8 cellular contexts compared by ENCODE assay signal in the genomic region with DNA sequence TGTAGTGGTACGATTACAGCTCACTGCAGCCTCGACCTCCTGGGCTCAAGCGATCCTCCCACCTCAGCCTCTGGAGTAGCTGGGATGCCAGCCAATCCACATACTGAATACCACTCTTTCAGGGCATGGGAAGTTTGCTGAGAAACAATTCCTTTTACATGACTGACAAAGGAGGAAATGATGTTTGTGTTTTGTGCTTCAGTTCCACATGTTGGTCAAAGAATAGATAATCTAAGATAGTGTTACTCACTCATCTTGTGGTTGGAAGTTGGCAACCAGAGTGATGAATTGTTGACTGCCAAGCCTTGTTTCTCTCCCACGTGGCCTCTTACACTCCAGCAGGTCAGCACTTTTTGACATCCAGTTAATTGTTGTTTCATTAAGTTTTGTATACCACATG. TPM values are rescaled to one million over a fixed set of nuclear protein-coding genes. Genes with fewer than 3 reads are reported as not detected.
A peak's percentile ranks its signal among the peaks of the same experiment; 100 is the strongest.
DNase-seq lines count a peak whose midpoint lies in the region; ATAC-seq and TF ChIP-seq lines count a peak whose summit lies in the region.
"Had no signal": no experiment of that assay in that cellular context is flagged by ENCODE, and none has a peak within 500 bp of the region (broad histone marks: within the 10 kb centered on the region; RNA-seq: fewer than 3 reads in every experiment).

No MANE protein-coding gene starts in this region.

- DNase-seq in GM13977 (ENCODE audit: low spot score) (peak; percentile 57), RPMI7951 (ENCODE audit: low read depth) (peak; percentile 91), glomerular visceral epithelial cell (ENCODE audit: extremely low spot score) (peak; percentile 66), stomach (no peak)
- DNase-seq: SJCRH30 had no signal

- H3K4me1 ChIP-seq in stomach = no peaks in the 10 kb centered on the region
- H3K4me1 ChIP-seq: prostate gland, SJCRH30 had no signal

- H3K27me3 ChIP-seq in stomach = peaks cover 0 to 3% (median 0%) of the 10 kb centered on the region in 3 donors
- H3K27me3 ChIP-seq: SJCRH30 had no signal

- intact Hi-C loops in stomach (cut with DNase I; ENCODE audit: low total_unique reads) = no loop called here

- WGBS in stomach, 5 donors = 58 to 72% (median 68%) methylated on average over 4 of the region's 4 CpGs

- ATAC-seq in GM19328 (IDR thresholded peaks at IDR 0.05; ENCODE audit: unreplicated experiment) (no peak), HG03139 (IDR thresholded peaks at IDR 0.05; ENCODE audit: unreplicated experiment) (no peak)

- no peak for TF ChIP-seq EP300 in stomach (IDR thresholded peaks at IDR 0.05)

- H3K36me3 ChIP-seq in stomach = no peaks in the 10 kb centered on the region
- H3K36me3 ChIP-seq: prostate gland, SJCRH30 had no signal

- TF ChIP-seq CTCF in GM13977 (IDR thresholded peaks at IDR 0.05; ENCODE audit: extremely low read depth, insufficient read depth, missing control alignments) (peak; percentile 1), stomach (IDR thresholded peaks at IDR 0.05) (no peak)

- no peak overlapping the region for H3K27ac ChIP-seq in stomach
- H3K27ac ChIP-seq: prostate gland, SJCRH30 had no signal

- H3K4me3 ChIP-seq in stomach = no peak overlapping the region
- H3K4me3 ChIP-seq: prostate gland, SJCRH30 had no signal

- no peak for TF ChIP-seq POLR2A in stomach (IDR thresholded peaks at IDR 0.05)

- H3K9me3 ChIP-seq in stomach = no peaks in the 10 kb centered on the region
- H3K9me3 ChIP-seq: prostate gland, SJCRH30 had no signal

- in situ Hi-C loops in GM13977 (cut with MboI; ENCODE audit: low pct_unique_long_range_greater_than_20kb, low sequenced_read_pairs, unreplicated experiment) = no loop called here

RNA-seq across cellular contexts. Expression of a gene that starts 7.6 kb away (rescaled TPM):
- total RNA-seq in RPMI7951 (2014; rRNA removed; shearing (Covaris generic)) = not detected in 2 replicates
- total RNA-seq in stomach = not detected
- not detected for polyA plus RNA-seq in stomach
- total RNA-seq: prostate gland, SJCRH30 had no signal

RNA-seq across cellular contexts. Expression of a gene that starts 16.7 kb away (rescaled TPM):
- total RNA-seq in RPMI7951 (2014; rRNA removed; shearing (Covaris generic)) = not detected in 2 replicates
- total RNA-seq in stomach = not detected
- not detected for polyA plus RNA-seq in stomach
- total RNA-seq: prostate gland, SJCRH30 had no signal

RNA-seq across cellular contexts. Expression of a gene that starts 26.3 kb away (rescaled TPM):
- not detected in 2 replicates for total RNA-seq in RPMI7951 (2014; rRNA removed; shearing (Covaris generic))
- not detected for total RNA-seq in stomach
- polyA plus RNA-seq in stomach = not detected
- total RNA-seq: SJCRH30 had no signal

RNA-seq across cellular contexts. Expression of a gene that starts 35.4 kb away (rescaled TPM):
- total RNA-seq in RPMI7951 (2014; rRNA removed; shearing (Covaris generic)) = not detected in 2 replicates
- not detected for total RNA-seq in stomach
- polyA plus RNA-seq in stomach = not detected
- total RNA-seq: prostate gland, SJCRH30 had no signal

RNA-seq across cellular contexts. Expression of a gene that starts 44.8 kb away (rescaled TPM):
- total RNA-seq in RPMI7951 (2014; rRNA removed; shearing (Covaris generic)) = not detected in 2 replicates
- total RNA-seq in stomach = not detected
- not detected for polyA plus RNA-seq in stomach
- total RNA-seq: SJCRH30 had no signal
